Comparison of ENCODE assay signal across 8 cellular contexts in genomic region chr5:179818746-179819295, GRCh38. TPM values are rescaled to one million over a fixed set of nuclear protein-coding genes. Genes with fewer than 3 reads are reported as not detected.
DNase-seq lines count a peak whose midpoint lies in the region; ATAC-seq lines count a peak whose summit lies in the region.

No MANE protein-coding gene starts in this region.

- H3K14ac ChIP-seq in mesenchymal stem cell (ENCODE audit: low read length in 2 of 2) = peak overlapping the region in 1 of 2 experiments; percentile 91

- H2AFZ ChIP-seq in ACC112 (ENCODE audit: low read length, unreplicated experiment) = no peak overlapping the region
- no peak overlapping the region for H2AFZ ChIP-seq in mesenchymal stem cell (ENCODE audit: low read depth, low read length)

- H2BK12ac ChIP-seq in mesenchymal stem cell (ENCODE audit: low read length in 2 of 2) = peak overlapping the region; percentile 100

- H2BK5ac ChIP-seq in mesenchymal stem cell (ENCODE audit: low read depth, low read length, poor library complexity, severe bottlenecking) = peak overlapping the region; percentile 85

- peaks cover 40% of the 10 kb centered on the region for H3K4me1 ChIP-seq in ACC112 (ENCODE audit: control insufficient read depth, insufficient read depth, low read length, unreplicated experiment)
- H3K4me1 ChIP-seq in mesenchymal stem cell (ENCODE audit: control insufficient read depth, insufficient read depth, low read depth, low read length) = peaks cover 49% of the 10 kb centered on the region

- H3K4ac ChIP-seq in mesenchymal stem cell (ENCODE audit: low read depth in 1 of 2, low read length in 2 of 2) = peak overlapping the region; percentile 90 to 99

- H2AK5ac ChIP-seq in mesenchymal stem cell (ENCODE audit: low read length, severe bottlenecking) = peak overlapping the region; percentile 73

- H4K91ac ChIP-seq in mesenchymal stem cell (ENCODE audit: low read length) = peak overlapping the region; percentile 100

- H3K18ac ChIP-seq in mesenchymal stem cell (ENCODE audit: low read depth in 1 of 2, low read length in 2 of 2) = peak overlapping the region; percentile 100

- peak overlapping the region; percentile 96 for H3K9ac ChIP-seq in mesenchymal stem cell (ENCODE audit: low read length)

- 1% methylated on average over 30 of the region's 35 CpGs for WGBS in mesenchymal stem cell

- peaks cover 20% of the 10 kb centered on the region for H3K79me1 ChIP-seq in mesenchymal stem cell (replicated peaks; ENCODE audit: low read length, poor library complexity, severe bottlenecking)

- H3K27ac ChIP-seq in ACC112 (ENCODE audit: low read depth, low read length) (peak overlapping the region; percentile 97), mesenchymal stem cell (ENCODE audit: low read length, poor library complexity, severe bottlenecking) (peak overlapping the region; percentile 96)

- peak overlapping the region; percentile 83 for H3K4me3 ChIP-seq in ACC112 (ENCODE audit: low read depth, low read length)
- peak overlapping the region in 1 of 2 experiments; percentile 67 for H3K4me3 ChIP-seq in mesenchymal stem cell (ENCODE audit: insufficient read depth in 1 of 2, low read depth in 1 of 2, low read length in 2 of 2)

- ATAC-seq in GM18519 (IDR thresholded peaks at IDR 0.05; ENCODE audit: low FRiP score, unreplicated experiment) (peak; percentile 37), HG03025 (IDR thresholded peaks at IDR 0.05; ENCODE audit: low FRiP score, unreplicated experiment) (peak; percentile 41)

- H3K36me3 ChIP-seq in ACC112 (ENCODE audit: insufficient read depth, low read length) = peaks cover 22% of the 10 kb centered on the region
- H3K36me3 ChIP-seq in mesenchymal stem cell (ENCODE audit: control insufficient read depth in 1 of 2, insufficient read depth in 2 of 2, low read depth in 1 of 2, low read length in 2 of 2) = peaks cover 23 to 31% of the 10 kb centered on the region in 2 experiments

- H2BK120ac ChIP-seq in mesenchymal stem cell (ENCODE audit: low read depth, low read length) = peak overlapping the region; percentile 99

- peak overlapping the region; percentile 99 for H4K8ac ChIP-seq in mesenchymal stem cell (ENCODE audit: low read length)

- no peaks in the 10 kb centered on the region for H3K9me3 ChIP-seq in mesenchymal stem cell (ENCODE audit: control insufficient read depth, low read length)

- peak overlapping the region; percentile 99 for H2BK15ac ChIP-seq in mesenchymal stem cell (ENCODE audit: low read depth, poor library complexity, severe bottlenecking)

- peak overlapping the region; percentile 53 for H3K4me2 ChIP-seq in mesenchymal stem cell (ENCODE audit: low read length, poor library complexity, severe bottlenecking)

- DNase-seq in NCI-H510A (lab: John Stamatoyannopoulos, UW) = peak; percentile 70
- DNase-seq in activated CD8-positive, alpha-beta memory T cell treated with anti-CD3 and anti-CD28 coated beads for 4 hours (ENCODE audit: low read depth in 2 of 2) = peak; percentile 73 to 78
- peak; percentile 73 for DNase-seq in effector CD8-positive, alpha-beta T cell (lab: John Stamatoyannopoulos, UW)
- DNase-seq in mesenchymal stem cell = peak; percentile 97
- DNase-seq in stimulated activated CD8-positive, alpha-beta memory T cell treated with anti-CD3 and anti-CD28 coated beads, Interleukin-12 subunit alpha, Interleukin-12 subunit beta, amount 100 ng/mL, for 24 hours (ENCODE audit: extremely low read depth) = peak; percentile 72

- no peak overlapping the region for H3K23ac ChIP-seq in mesenchymal stem cell (ENCODE audit: low read length in 2 of 2)

- H3K27me3 ChIP-seq in ACC112 (ENCODE audit: insufficient read depth, low read length) = no peaks in the 10 kb centered on the region
- H3K27me3 ChIP-seq in mesenchymal stem cell (ENCODE audit: control insufficient read depth in 1 of 2, insufficient read depth in 1 of 2, low read length in 2 of 2) = no peaks in the 10 kb centered on the region

- H3K79me2 ChIP-seq in ACC112 (ENCODE audit: control insufficient read depth, insufficient read depth, low read length, unreplicated experiment) = peaks cover 36% of the 10 kb centered on the region

RNA-seq across cellular contexts. Expression of gene SQSTM1, which starts 1.9 kb away (rescaled TPM):
- polyA plus RNA-seq in mesenchymal stem cell (2013, experiment 1 of 2) = 544 TPM
- polyA plus RNA-seq in mesenchymal stem cell (2013, experiment 2 of 2) = 553 TPM

RNA-seq across cellular contexts. Expression of gene MGAT4B, which starts 12.2 kb away (rescaled TPM):
- 182 TPM for polyA plus RNA-seq in mesenchymal stem cell (2013, experiment 1 of 2)
- polyA plus RNA-seq in mesenchymal stem cell (2013, experiment 2 of 2) = 176 TPM

RNA-seq across cellular contexts. Expression of gene LTC4S, which starts 25.0 kb away (rescaled TPM):
- 0.22 TPM for polyA plus RNA-seq in mesenchymal stem cell (2013, experiment 1 of 2)
- polyA plus RNA-seq in mesenchymal stem cell (2013, experiment 2 of 2) = 0.29 TPM

RNA-seq across cellular contexts. Expression of gene MRNIP, which starts 39.8 kb away (rescaled TPM):
- polyA plus RNA-seq in mesenchymal stem cell (2013, experiment 1 of 2) = 9.7 TPM
- 10.7 TPM for polyA plus RNA-seq in mesenchymal stem cell (2013, experiment 2 of 2)
